ENCODE assay signal across 10 cellular contexts in the genomic region with DNA sequence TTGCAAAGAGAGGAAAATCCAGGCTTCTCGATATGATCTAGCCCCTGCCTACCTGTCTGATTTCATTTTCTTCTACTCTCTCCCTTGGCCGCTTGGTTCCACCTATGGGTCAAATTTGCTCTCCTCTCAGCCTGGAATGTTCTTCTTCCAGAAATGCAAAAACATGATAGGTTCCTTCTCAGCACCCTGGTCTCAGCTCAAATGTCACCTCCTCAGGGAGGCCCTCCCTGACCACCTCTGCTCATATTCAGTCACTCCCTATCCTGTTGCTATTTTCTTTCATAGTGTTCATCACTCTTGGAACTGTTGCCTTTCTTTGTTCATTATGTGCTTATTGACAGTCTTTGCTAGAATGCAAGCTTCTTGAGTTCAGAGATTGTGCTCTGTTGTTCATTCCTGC.
A peak's percentile ranks its signal among the peaks of the same experiment; 100 is the strongest.
DNase-seq lines count a peak whose midpoint lies in the region; ATAC-seq, FAIRE-seq and TF ChIP-seq lines count a peak whose summit lies in the region.
"Had no signal": no experiment of that assay in that cellular context is flagged by ENCODE, and none has a peak within 500 bp of the region (broad histone marks: within the 10 kb centered on the region; RNA-seq: fewer than 3 reads in every experiment).

No MANE protein-coding gene starts in this region.

- H3K36me3 Mint-ChIP-seq in activated T-helper 17 cell treated with anti-CD3 and anti-CD28 coated beads, Interleukin-2, amount 50 U/mL, for 72 hours (ENCODE audit: low read depth): peaks cover 21% of the 10 kb centered on the region

- H3F3A ChIP-seq in smooth muscle cell (ENCODE audit: low read depth): peaks cover 12% of the 10 kb centered on the region

- H3K4me1 ChIP-seq in endothelial cell of umbilical vein (ENCODE audit: control insufficient read depth, extremely low read depth, insufficient read depth, low read length) (peaks cover 11% of the 10 kb centered on the region), smooth muscle cell (ENCODE audit: low read depth) (no peaks in the 10 kb centered on the region), right atrium auricular region (no peaks in the 10 kb centered on the region)
- H3K4me1 ChIP-seq: HAP-1 had no signal

- H3K4me2 ChIP-seq in endothelial cell of umbilical vein (ENCODE audit: insufficient read depth, low read length): peak overlapping the region; percentile 5
- no peak overlapping the region for H3K4me2 ChIP-seq in smooth muscle cell

- CTCF ChIA-PET in endothelial cell of umbilical vein (lab: Charles Lee): interaction anchor here (0.8 to 2.6 kb wide), 6 partner anchors 21 to 119 kb away, joined by 4 to 11 read pairs (median 6); no protein-coding TSS in a partner anchor

- dilution Hi-C loops in endothelial cell of umbilical vein (cut with MboI; ENCODE audit: extremely low pct_ligation_motif_present, low sequenced_read_pairs): no loop called here

- H3K79me2 ChIP-seq in endothelial cell of umbilical vein (ENCODE audit: control insufficient read depth, insufficient read depth, low read length): no peaks in the 10 kb centered on the region
- no peaks in the 10 kb centered on the region for H3K79me2 ChIP-seq in smooth muscle cell (ENCODE audit: low read depth)

- peak overlapping the region; percentile 0 for H3K27ac Mint-ChIP-seq in activated T-helper 17 cell treated with anti-CD3 and anti-CD28 coated beads, Interleukin-2, amount 50 U/mL, for 72 hours
- H3K27ac Mint-ChIP-seq: CD4-positive, CD25-positive, alpha-beta regulatory T cell had no signal

- H2AFZ ChIP-seq in endothelial cell of umbilical vein (ENCODE audit: low read depth, low read length): no peak overlapping the region
- H2AFZ ChIP-seq in smooth muscle cell (ENCODE audit: low read depth): no peak overlapping the region

- DNase-seq in endothelial cell of umbilical vein (ENCODE audit: low read depth, low spot score): no peak
- DNase-seq in smooth muscle cell (lab: John Stamatoyannopoulos, UW; ENCODE audit: unreplicated experiment): no peak
- no peak for DNase-seq in right atrium auricular region (ENCODE audit: low spot score)
- no peak for DNase-seq in C1 segment of cervical spinal cord (lab: John Stamatoyannopoulos, UW)
- DNase-seq in NCI-H1436 (lab: John Stamatoyannopoulos, UW): no peak
- DNase-seq: CD4-positive, CD25-positive, alpha-beta regulatory T cell had no signal

- H3K36me3 ChIP-seq in endothelial cell of umbilical vein (ENCODE audit: control insufficient read depth in 2 of 2, extremely low read depth in 1 of 2, insufficient read depth in 2 of 2, low read length in 2 of 2) (peaks cover 0 to 8% of the 10 kb centered on the region in 2 experiments), smooth muscle cell (ENCODE audit: low read depth) (no peaks in the 10 kb centered on the region), right atrium auricular region (peaks cover 32% of the 10 kb centered on the region)
- H3K36me3 ChIP-seq: HAP-1 had no signal

- H3K9me3 Mint-ChIP-seq in activated T-helper 17 cell treated with anti-CD3 and anti-CD28 coated beads, Interleukin-2, amount 50 U/mL, for 72 hours: no peaks in the 10 kb centered on the region
- H3K9me3 Mint-ChIP-seq: CD4-positive, CD25-positive, alpha-beta regulatory T cell had no signal

- H3K4me1 Mint-ChIP-seq in activated T-helper 17 cell treated with anti-CD3 and anti-CD28 coated beads, Interleukin-2, amount 50 U/mL, for 72 hours: no peaks in the 10 kb centered on the region

- TF ChIP-seq POLR2A in endothelial cell of umbilical vein (IDR thresholded peaks at IDR 0.05; ENCODE audit: low read depth, low read length): no peak

- no peak for ATAC-seq in activated T-helper 17 cell treated with anti-CD3 and anti-CD28 coated beads, Interleukin-2, amount 50 U/mL, for 72 hours (replicated peaks)

- H3K9ac ChIP-seq in endothelial cell of umbilical vein (replicated peaks; ENCODE audit: extremely low read depth, insufficient read depth, low read length): no peak overlapping the region
- H3K9ac ChIP-seq in smooth muscle cell (ENCODE audit: low read depth): no peak overlapping the region

- BruUV-seq in endothelial cell of umbilical vein (replicated peaks; lab: Mats Ljungman, UMichigan): no TSS peak

- 98% methylated on average over 2 of the region's 2 CpGs for WGBS in smooth muscle cell (ENCODE audit: low lambda C conversion rate)

- no peaks in the 10 kb centered on the region for H3K9me3 ChIP-seq in endothelial cell of umbilical vein (replicated peaks; ENCODE audit: control insufficient read depth, insufficient read depth, low read length)
- no peaks in the 10 kb centered on the region for H3K9me3 ChIP-seq in smooth muscle cell (replicated peaks; ENCODE audit: low read depth)
- H3K9me3 ChIP-seq in right atrium auricular region: no peaks in the 10 kb centered on the region
- H3K9me3 ChIP-seq: HAP-1 had no signal

- H3K9me1 ChIP-seq in endothelial cell of umbilical vein (replicated peaks; ENCODE audit: control insufficient read depth, extremely low read depth, insufficient read depth, low read length): no peaks in the 10 kb centered on the region

- H3K27me3 ChIP-seq in endothelial cell of umbilical vein (ENCODE audit: control insufficient read depth in 2 of 2, insufficient read depth in 2 of 2, low read length in 2 of 2) (no peaks in the 10 kb centered on the region), smooth muscle cell (ENCODE audit: low read depth) (no peaks in the 10 kb centered on the region), right atrium auricular region (no peaks in the 10 kb centered on the region)

- intact Hi-C loops in endothelial cell of umbilical vein (cut with micrococcal nuclease): loop anchor here (5.0 kb wide), 1 partner anchor 56 kb away; no protein-coding TSS in a partner anchor

- no peak overlapping the region for H3K4me3 ChIP-seq in endothelial cell of umbilical vein (replicated peaks in 1 of 3; ENCODE audit: insufficient read depth in 1 of 3, low read depth in 1 of 3, low read length in 3 of 3)
- no peak overlapping the region for H3K4me3 ChIP-seq in smooth muscle cell
- no peak overlapping the region for H3K4me3 ChIP-seq in right atrium auricular region
- H3K4me3 ChIP-seq: HAP-1 had no signal

- H3K4me3 Mint-ChIP-seq in activated T-helper 17 cell treated with anti-CD3 and anti-CD28 coated beads, Interleukin-2, amount 50 U/mL, for 72 hours: no peak overlapping the region
- H3K4me3 Mint-ChIP-seq: CD4-positive, CD25-positive, alpha-beta regulatory T cell had no signal

- no peak overlapping the region for H3K27ac ChIP-seq in endothelial cell of umbilical vein (ENCODE audit: insufficient read depth, low read depth, low read length)
- H3K27ac ChIP-seq in smooth muscle cell (ENCODE audit: low read depth): peak overlapping the region; percentile 52
- H3K27ac ChIP-seq in right atrium auricular region: no peak overlapping the region
- H3K27ac ChIP-seq: HL-60 had no signal

- FAIRE-seq in endothelial cell of umbilical vein (lab: Jason Lieb, UNC): no peak
- FAIRE-seq: H1 had no signal

- no peak for TF ChIP-seq CTCF in endothelial cell of umbilical vein (IDR thresholded peaks at IDR 0.05; ENCODE audit: extremely low read depth in 1 of 2, insufficient read depth in 1 of 2, low read depth in 1 of 2, low read length in 2 of 2)
- no peak for TF ChIP-seq CTCF in smooth muscle cell (IDR thresholded peaks at IDR 0.05; ENCODE audit: borderline replicate concordance, insufficient read depth, poor library complexity, severe bottlenecking)
- TF ChIP-seq CTCF in right atrium auricular region (IDR thresholded peaks at IDR 0.05): no peak

- no peaks in the 10 kb centered on the region for H3K27me3 Mint-ChIP-seq in activated T-helper 17 cell treated with anti-CD3 and anti-CD28 coated beads, Interleukin-2, amount 50 U/mL, for 72 hours
- H3K27me3 Mint-ChIP-seq: CD4-positive, CD25-positive, alpha-beta regulatory T cell had no signal

- POLR2A ChIA-PET in endothelial cell of umbilical vein (lab: Charles Lee): no interaction called here

- no peaks in the 10 kb centered on the region for H4K20me1 ChIP-seq in endothelial cell of umbilical vein (replicated peaks; ENCODE audit: control insufficient read depth, extremely low read depth, insufficient read depth, low read length)
- no peaks in the 10 kb centered on the region for H4K20me1 ChIP-seq in smooth muscle cell (ENCODE audit: low read depth)

TF ChIP-seq in endothelial cell of umbilical vein, 7 proteins besides CTCF, POLR2A, EP300 and RAD21:
- no peak for TF ChIP-seq FOS (IDR thresholded peaks at IDR 0.05; ENCODE audit: borderline replicate concordance, insufficient read depth, low read length)
- no peak for TF ChIP-seq EZH2 (IDR thresholded peaks at IDR 0.05; ENCODE audit: borderline replicate concordance, low read depth, low read length, severe bottlenecking)
- TF ChIP-seq GATA2 (IDR thresholded peaks at IDR 0.05; ENCODE audit: insufficient read depth, insufficient read length, low read depth, low read length): no peak
- TF ChIP-seq JUN (IDR thresholded peaks at IDR 0.05; ENCODE audit: borderline replicate concordance, insufficient read depth, insufficient read length, low read depth): no peak
- TF ChIP-seq, protein P1, sequence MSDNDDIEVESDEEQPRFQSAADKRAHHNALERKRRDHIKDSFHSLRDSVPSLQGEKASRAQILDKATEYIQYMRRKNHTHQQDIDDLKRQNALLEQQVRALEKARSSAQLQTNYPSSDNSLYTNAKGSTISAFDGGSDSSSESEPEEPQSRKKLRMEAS (IDR thresholded peaks at IDR 0.05; ENCODE audit: insufficient read depth, insufficient read length): no peak
- TF ChIP-seq POLR2AphosphoS5 (IDR thresholded peaks at IDR 0.05; ENCODE audit: insufficient read depth, low read depth, low read length): no peak
- no peak for TF ChIP-seq MYC (IDR thresholded peaks at IDR 0.05; ENCODE audit: low read depth, low read length)
TF ChIP-seq in endothelial cell of umbilical vein: peak in this region for 0.
